In genomic region chr2:129248183-129248582, GRCh38 we compare ENCODE assay signal across 19 cellular contexts.
"Had no signal": no experiment of that assay in that cellular context is flagged by ENCODE, and none has a peak within 500 bp of the region (broad histone marks: within the 10 kb centered on the region; RNA-seq: fewer than 3 reads in every experiment).

No MANE protein-coding gene starts in this region.

- H3K4me3 Mint-ChIP-seq: activated naive CD8-positive, alpha-beta T cell treated with anti-CD3 and anti-CD28 coated beads, Interleukin-2, amount 10 ng/mL, durations not matched to agents 7 days and 5 days; naive thymus-derived CD4-positive, alpha-beta T cell; stimulated activated naive B cell treated with anti-CD40 and anti-IgM and Interleukin-4, amounts not matched to agents 10 μg/mL and 1 μg/mL and 100 μg/mL, for 72 hours had no signal

- H3K4me3 ChIP-seq: colonic mucosa, esophagus muscularis mucosa, gastrocnemius medialis, heart right ventricle, mucosa of descending colon, right atrium auricular region, tibial nerve, uterus had no signal

- H3K9me3 ChIP-seq: colonic mucosa, gastrocnemius medialis, mucosa of descending colon, right atrium auricular region, uterus had no signal

- H3K27me3 ChIP-seq: colonic mucosa, esophagus muscularis mucosa, gastrocnemius medialis, heart right ventricle, right atrium auricular region, tibial nerve, uterus had no signal

- H3K36me3 ChIP-seq: colonic mucosa, esophagus muscularis mucosa, gastrocnemius medialis, heart right ventricle, right atrium auricular region, tibial nerve, uterus, WERI-Rb-1 had no signal

- H3K27ac ChIP-seq: colonic mucosa, esophagus muscularis mucosa, gastrocnemius medialis, heart right ventricle, right atrium auricular region, tibial nerve, uterus, WERI-Rb-1 had no signal

- H3K4me1 ChIP-seq: colonic mucosa, esophagus muscularis mucosa, gastrocnemius medialis, heart right ventricle, right atrium auricular region, uterus had no signal

- FAIRE-seq: endometrium had no signal

- ATAC-seq: gastrocnemius medialis; heart right ventricle; left lobe of liver; mucosa of descending colon; naive thymus-derived CD4-positive, alpha-beta T cell; SK-N-SH treated with all-trans-retinoic acid at 6 μM for 48 hours; stimulated activated naive B cell treated with anti-CD40 and anti-IgM and Interleukin-4, amounts not matched to agents 10 μg/mL and 1 μg/mL and 100 μg/mL, for 72 hours had no signal

- H3K27ac Mint-ChIP-seq: activated naive CD8-positive, alpha-beta T cell treated with anti-CD3 and anti-CD28 coated beads, Interleukin-2, amount 10 ng/mL, durations not matched to agents 7 days and 5 days; naive thymus-derived CD4-positive, alpha-beta T cell; stimulated activated naive B cell treated with anti-CD40 and anti-IgM and Interleukin-4, amounts not matched to agents 10 μg/mL and 1 μg/mL and 100 μg/mL, for 72 hours had no signal

- DNase-seq: activated naive CD4-positive, alpha-beta T cell; activated naive CD8-positive, alpha-beta T cell treated with anti-CD3 and anti-CD28 coated beads, Interleukin-2, amount 10 ng/mL, durations not matched to agents 7 days and 5 days; central memory CD4-positive, alpha-beta T cell; colonic mucosa; gastrocnemius medialis; heart right ventricle; mucosa of descending colon; naive thymus-derived CD4-positive, alpha-beta T cell; stimulated activated CD4-positive, alpha-beta T cell treated with anti-CD3 and anti-CD28 coated beads, Interleukin-4, amount 100 ng/mL, for 1 hour; stimulated activated naive B cell treated with anti-CD40 and anti-IgM and Interleukin-4, amounts not matched to agents 10 μg/mL and 1 μg/mL and 100 μg/mL, for 72 hours; substantia nigra; uterus; WERI-Rb-1 had no signal

- H3K4me1 Mint-ChIP-seq: activated naive CD8-positive, alpha-beta T cell treated with anti-CD3 and anti-CD28 coated beads, Interleukin-2, amount 10 ng/mL, durations not matched to agents 7 days and 5 days; naive thymus-derived CD4-positive, alpha-beta T cell; stimulated activated naive B cell treated with anti-CD40 and anti-IgM and Interleukin-4, amounts not matched to agents 10 μg/mL and 1 μg/mL and 100 μg/mL, for 72 hours had no signal

- H3K36me3 Mint-ChIP-seq: activated naive CD8-positive, alpha-beta T cell treated with anti-CD3 and anti-CD28 coated beads, Interleukin-2, amount 10 ng/mL, durations not matched to agents 7 days and 5 days; naive thymus-derived CD4-positive, alpha-beta T cell; stimulated activated naive B cell treated with anti-CD40 and anti-IgM and Interleukin-4, amounts not matched to agents 10 μg/mL and 1 μg/mL and 100 μg/mL, for 72 hours had no signal

- H3K27me3 Mint-ChIP-seq: activated naive CD8-positive, alpha-beta T cell treated with anti-CD3 and anti-CD28 coated beads, Interleukin-2, amount 10 ng/mL, durations not matched to agents 7 days and 5 days had no signal
